In the genomic region with DNA sequence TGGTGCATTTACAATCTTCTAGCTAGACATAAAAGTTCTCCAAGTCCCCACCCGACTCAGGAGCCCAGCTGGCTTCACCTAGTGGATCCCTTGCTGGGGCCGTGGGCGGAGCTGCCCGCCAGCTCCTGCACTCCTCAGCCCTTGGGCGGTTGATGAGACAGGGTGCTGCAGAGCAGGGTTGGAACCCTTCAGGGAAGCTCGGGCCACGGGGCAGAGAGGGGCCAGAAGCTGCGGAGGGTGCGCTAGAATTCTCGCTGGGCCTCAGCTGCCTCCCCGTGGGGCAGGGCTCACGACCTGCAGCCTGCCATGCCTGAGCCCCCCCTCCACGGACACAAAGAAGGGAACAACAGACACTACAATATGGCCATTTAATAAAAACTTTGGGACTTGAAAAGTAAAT, we compare ENCODE assay signal across 2 cellular contexts.
A peak's percentile ranks its signal among the peaks of the same experiment; 100 is the strongest.
DNase-seq lines count a peak whose midpoint lies in the region; FAIRE-seq and TF ChIP-seq lines count a peak whose summit lies in the region.
"Not testable (repeated sequence)": the region's sequence is repeated elsewhere in the genome, so short reads cannot be mapped to it uniquely, and the experiment has no call there.

No MANE protein-coding gene starts in this region.

- not testable (repeated sequence) for H3K4me3 ChIP-seq in hepatocyte; kidney (ENCODE audit: low read length in 2 of 2)

- intact Hi-C loops in kidney (cut with DNase I), result not testable (repeated sequence)

- H3K9me2 ChIP-seq in hepatocyte (replicated peaks; ENCODE audit: insufficient read depth), result not testable (repeated sequence)

- H3K36me3 ChIP-seq in hepatocyte (replicated peaks; ENCODE audit: insufficient read depth, low read depth); kidney (ENCODE audit: control insufficient read depth in 1 of 2, insufficient read depth in 2 of 2, low read length in 2 of 2): not testable (repeated sequence)

- not testable (repeated sequence) for H3K9me3 ChIP-seq in hepatocyte (ENCODE audit: low read depth); kidney (ENCODE audit: control insufficient read depth in 1 of 2, low read length in 2 of 2)

- not testable (repeated sequence) for H4K20me1 ChIP-seq in hepatocyte (ENCODE audit: insufficient read depth, poor library complexity, severe bottlenecking)

- H3K4me1 ChIP-seq in hepatocyte (ENCODE audit: insufficient read depth); kidney (ENCODE audit: control insufficient read depth in 1 of 2, insufficient read depth in 1 of 2, low read depth in 1 of 2, low read length in 2 of 2): not testable (repeated sequence)

- H3K27ac ChIP-seq in hepatocyte; kidney (ENCODE audit: low read depth in 2 of 2, low read length in 2 of 2): not testable (repeated sequence)

- FAIRE-seq in kidney (lab: Jason Lieb, UNC), result not testable (repeated sequence)

- not testable (repeated sequence) for H3K27me3 ChIP-seq in hepatocyte

- H3K79me2 ChIP-seq in hepatocyte, result not testable (repeated sequence)

- TF ChIP-seq CTCF in hepatocyte (IDR thresholded peaks at IDR 0.05; ENCODE audit: poor library complexity); kidney (IDR thresholded peaks at IDR 0.05; ENCODE audit: borderline replicate concordance, extremely low read depth, insufficient read depth): not testable (repeated sequence)

- H2AFZ ChIP-seq in hepatocyte, result not testable (repeated sequence)

- H3K9ac ChIP-seq in kidney (ENCODE audit: low read length in 2 of 2), result not testable (repeated sequence)

- whole genome bisulfite sequencing in hepatocyte (ENCODE audit: low lambda C conversion rate, missing lambda C conversion rate), result 91% methylated on average over 13 of the region's 13 CpGs

- DNase-seq in hepatocyte (ENCODE audit: low spot score), result peak; percentile 2
- peak; percentile 37 for DNase-seq in kidney

- H3K4me2 ChIP-seq in hepatocyte, result not testable (repeated sequence)
